9 cellular contexts compared by ENCODE assay signal in genomic region chr16:82344157-82344556, GRCh38.
DNase-seq lines count a peak whose midpoint lies in the region; ATAC-seq and TF ChIP-seq lines count a peak whose summit lies in the region.
"Had no signal": no experiment of that assay in that cellular context is flagged by ENCODE, and none has a peak within 500 bp of the region (broad histone marks: within the 10 kb centered on the region; RNA-seq: fewer than 3 reads in every experiment).

No MANE protein-coding gene starts in this region.

- intact Hi-C loops in CD4-positive, alpha-beta memory T cell (cut with micrococcal nuclease), result no loop called here

- CTCF ChIA-PET in CD4-positive, alpha-beta memory T cell (lab: Charles Lee; ENCODE audit: partially characterized antibody), result interaction anchor here (1.1 kb wide), 1 partner anchor 11 kb away, joined by 3 read pairs; no protein-coding TSS in a partner anchor

- no peak overlapping the region for H3K4me3 ChIP-seq in AG09309 (ENCODE audit: control insufficient read depth, low read depth, low read length)
- H3K4me3 ChIP-seq in CD4-positive, alpha-beta memory T cell (ENCODE audit: low read length in 2 of 2), result no peak overlapping the region

- no peak overlapping the region for H3K27ac Mint-ChIP-seq in CD4-positive, alpha-beta memory T cell

- no peak overlapping the region for H3K4me3 Mint-ChIP-seq in CD4-positive, alpha-beta memory T cell

- no peaks in the 10 kb centered on the region for H3K27me3 ChIP-seq in CD4-positive, alpha-beta memory T cell (ENCODE audit: insufficient read depth, low read length)

- H3K4me1 Mint-ChIP-seq in CD4-positive, alpha-beta memory T cell, result no peaks in the 10 kb centered on the region

- no peaks in the 10 kb centered on the region for H3K9me3 ChIP-seq in CD4-positive, alpha-beta memory T cell (ENCODE audit: control insufficient read depth in 1 of 2, low read length in 2 of 2)

- TF ChIP-seq CTCF in AG09309 (IDR thresholded peaks at IDR 0.05; ENCODE audit: control insufficient read depth, insufficient read depth, low read depth, low read length, missing control alignments), result peak; percentile 42

- in situ Hi-C loops in T47D (cut with HindIII; ENCODE audit: low pct_unique_long_range_greater_than_20kb, low sequenced_read_pairs), result no loop called here

- no peaks in the 10 kb centered on the region for H3K36me3 ChIP-seq in CD4-positive, alpha-beta memory T cell (ENCODE audit: insufficient read depth, low read length)

- peaks cover 0 to 5% (median 0%) of the 10 kb centered on the region in 8 donors for H3K9me3 Mint-ChIP-seq in CD4-positive, alpha-beta memory T cell

- peaks cover 6 to 9% of the 10 kb centered on the region in 2 donors for H3K27me3 Mint-ChIP-seq in CD4-positive, alpha-beta memory T cell

- no peak overlapping the region for H3K27ac ChIP-seq in CD4-positive, alpha-beta memory T cell (ENCODE audit: low read depth, low read length)

- no peaks in the 10 kb centered on the region for H3K4me1 ChIP-seq in CD4-positive, alpha-beta memory T cell (ENCODE audit: insufficient read depth, low read length)

- peak; percentile 97 for ATAC-seq in left lobe of liver
- no peak for ATAC-seq in GM19328 (IDR thresholded peaks at IDR 0.05; ENCODE audit: unreplicated experiment)
- ATAC-seq in GM21528 (IDR thresholded peaks at IDR 0.05; ENCODE audit: low FRiP score, unreplicated experiment), result no peak
- ATAC-seq in GM18867 (IDR thresholded peaks at IDR 0.05; ENCODE audit: unreplicated experiment), result no peak

- H3K36me3 Mint-ChIP-seq in CD4-positive, alpha-beta memory T cell, result no peaks in the 10 kb centered on the region

- POLR2A ChIA-PET in CD4-positive, alpha-beta memory T cell (lab: Charles Lee; ENCODE audit: partially characterized antibody), result no interaction called here

- DNase-seq in AG09309 (ENCODE audit: low read depth), result no peak
- DNase-seq in HuH-7 (ENCODE audit: low spot score), result peak; percentile 59
- peak; percentile 39 to 78 for DNase-seq in T47D (ENCODE audit: low read depth in 1 of 2, low spot score in 1 of 2)
- no peak for DNase-seq in left lobe of liver (ENCODE audit: low spot score)
- no peak for DNase-seq in CD4-positive, alpha-beta memory T cell
- DNase-seq: DMS79 treated with DMSO at 0.1 percent for 48 hours had no signal

Comparison
In these comparisons a context has a peak if more than half of its experiments do, and no peak if none do; other contexts are left out.
1. DNase-seq: peak in HuH-7 (single experiment) and T47D (2 of 2); none in AG09309 (single experiment), left lobe of liver (single experiment) and CD4-positive, alpha-beta memory T cell (0 of 5).